13 cellular contexts compared by ENCODE assay signal in the genomic region with DNA sequence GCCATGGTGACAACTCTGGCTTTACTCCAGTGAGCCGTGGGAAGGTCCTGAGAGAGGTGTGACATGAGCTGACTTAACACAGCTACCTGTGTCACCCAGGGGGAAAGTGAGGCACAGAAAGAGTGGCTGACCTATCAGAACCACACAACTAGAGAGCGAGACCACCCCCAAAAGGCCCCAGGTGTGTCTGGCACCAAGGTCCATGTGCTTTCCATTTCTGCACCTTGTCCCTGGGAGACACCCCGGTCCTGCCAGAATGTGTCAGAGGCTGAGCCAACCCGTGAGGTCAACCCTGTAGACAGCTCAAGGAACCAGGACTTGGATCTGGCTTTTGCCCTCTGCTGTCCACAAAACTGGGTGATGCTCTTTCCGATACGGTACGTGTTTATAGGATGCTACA. TPM values are rescaled to one million over a fixed set of nuclear protein-coding genes. Genes with fewer than 3 reads are reported as not detected.
DNase-seq lines count a peak whose midpoint lies in the region; ATAC-seq and TF ChIP-seq lines count a peak whose summit lies in the region.
"Had no signal": no experiment of that assay in that cellular context is flagged by ENCODE, and none has a peak within 500 bp of the region (broad histone marks: within the 10 kb centered on the region; RNA-seq: fewer than 3 reads in every experiment).

No MANE protein-coding gene starts in this region.

- ATAC-seq in left ventricle myocardium superior (no peak), left cardiac atrium (no peak)
- ATAC-seq: HCT116 had no signal

- peak; percentile 26 for DNase-seq in left ventricle myocardium superior
- DNase-seq in left cardiac atrium, result no peak
- DNase-seq in RWPE1 (ENCODE audit: low spot score), result no peak
- DNase-seq in fibroblast of pulmonary artery (ENCODE audit: low read depth), result peak; percentile 15
- DNase-seq in NCI-H510A treated with DMSO at 0.1 percent for 48 hours (lab: John Stamatoyannopoulos, UW), result no peak
- DNase-seq in NCI-H2081 (lab: John Stamatoyannopoulos, UW), result no peak
- DNase-seq in T-helper 1 cell, result no peak
- DNase-seq: 8988T; ACHN; CD4-positive, CD25-positive, alpha-beta regulatory T cell; DMS53 had no signal

- TF ChIP-seq CTCF in RWPE1 (conservative IDR thresholded peaks at IDR 0.05; ENCODE audit: low read depth) (no peak), fibroblast of pulmonary artery (IDR thresholded peaks at IDR 0.05; ENCODE audit: low read length, missing control alignments) (no peak)

- POLR2A ChIA-PET in RWPE1 (lab: Yijun Ruan, JAX; ENCODE audit: low non-redundant PET), result no interaction called here

- H3K27ac ChIP-seq in RWPE1, result peak overlapping the region; percentile 46

- intact Hi-C loops in left ventricle myocardium superior (cut with micrococcal nuclease) (no loop called here), left cardiac atrium (cut with DNase I) (no loop called here)

- CTCF ChIA-PET in RWPE1 (lab: Yijun Ruan, JAX), result no interaction called here

- no peak overlapping the region for H3K4me3 ChIP-seq in fibroblast of pulmonary artery (replicated peaks; ENCODE audit: low read depth, low read length)
- H3K4me3 ChIP-seq: BLaER1 treated with 17β-estradiol and CSF1 and Interleukin-3, amounts not matched to agents 10 nM and 100 nM had no signal

RNA-seq across cellular contexts. Expression of a gene that starts 9.8 kb away (rescaled TPM):
- total RNA-seq in left ventricle myocardium superior (5.3 TPM), left cardiac atrium (10 to 100 TPM in 1 of 2 donors, 1 to 10 TPM in 1; 9.4 to 27.8 TPM)

RNA-seq across cellular contexts. Expression of a gene that starts 29.9 kb away (rescaled TPM):
- total RNA-seq in left ventricle myocardium superior (17.0 TPM), left cardiac atrium (10 to 100 TPM; 14.3 to 21.1 TPM)

Comparison
In these comparisons a context has a peak if more than half of its experiments do, and no peak if none do; other contexts are left out.
1. DNase-seq: peak in left ventricle myocardium superior (single experiment) and fibroblast of pulmonary artery (single experiment); none in left cardiac atrium (single experiment), RWPE1 (single experiment), NCI-H510A treated with DMSO at 0.1 percent for 48 hours (single experiment), NCI-H2081 (0 of 2) and T-helper 1 cell (0 of 5).